Comparison of ENCODE assay signal across 3 cellular contexts in the genomic region with DNA sequence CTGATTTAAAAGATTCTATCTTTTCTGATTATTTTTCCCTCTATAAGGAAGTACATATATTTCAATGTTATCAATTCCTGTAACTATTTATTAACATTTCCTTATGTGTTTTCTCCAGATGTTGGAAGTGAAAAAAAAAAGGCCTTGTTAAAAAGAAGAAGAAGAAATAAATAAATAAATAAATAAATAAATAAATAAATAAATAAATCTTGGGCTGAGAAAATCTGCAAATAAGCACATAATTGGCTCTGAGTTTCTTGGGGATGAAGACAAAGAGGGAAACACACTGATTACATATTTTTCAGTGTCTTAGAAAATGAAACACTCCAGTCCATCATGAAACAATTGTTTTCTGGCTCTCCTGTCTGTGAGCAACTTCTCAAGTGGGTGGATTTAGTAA.
TF ChIP-seq lines count a peak whose summit lies in the region.

No MANE protein-coding gene starts in this region.

TF ChIP-seq in A549, 52 proteins besides CTCF, POLR2A, EP300 and RAD21 (continued from another document):
- no peak for TF ChIP-seq RFX5 (IDR thresholded peaks at IDR 0.05)

TF ChIP-seq in HEK293, 187 proteins besides CTCF, POLR2A, EP300 and RAD21 (continues in another document):
- TF ChIP-seq PRDM1 (tag by site-specific recombination; IDR thresholded peaks at IDR 0.05), result no peak
- peak; percentile 59; the same call in 1 of the 2 replicates for TF ChIP-seq ZNF266 (tag by site-specific recombination; IDR thresholded peaks at IDR 0.05; ENCODE audit: low read depth)
- TF ChIP-seq, protein P1, sequence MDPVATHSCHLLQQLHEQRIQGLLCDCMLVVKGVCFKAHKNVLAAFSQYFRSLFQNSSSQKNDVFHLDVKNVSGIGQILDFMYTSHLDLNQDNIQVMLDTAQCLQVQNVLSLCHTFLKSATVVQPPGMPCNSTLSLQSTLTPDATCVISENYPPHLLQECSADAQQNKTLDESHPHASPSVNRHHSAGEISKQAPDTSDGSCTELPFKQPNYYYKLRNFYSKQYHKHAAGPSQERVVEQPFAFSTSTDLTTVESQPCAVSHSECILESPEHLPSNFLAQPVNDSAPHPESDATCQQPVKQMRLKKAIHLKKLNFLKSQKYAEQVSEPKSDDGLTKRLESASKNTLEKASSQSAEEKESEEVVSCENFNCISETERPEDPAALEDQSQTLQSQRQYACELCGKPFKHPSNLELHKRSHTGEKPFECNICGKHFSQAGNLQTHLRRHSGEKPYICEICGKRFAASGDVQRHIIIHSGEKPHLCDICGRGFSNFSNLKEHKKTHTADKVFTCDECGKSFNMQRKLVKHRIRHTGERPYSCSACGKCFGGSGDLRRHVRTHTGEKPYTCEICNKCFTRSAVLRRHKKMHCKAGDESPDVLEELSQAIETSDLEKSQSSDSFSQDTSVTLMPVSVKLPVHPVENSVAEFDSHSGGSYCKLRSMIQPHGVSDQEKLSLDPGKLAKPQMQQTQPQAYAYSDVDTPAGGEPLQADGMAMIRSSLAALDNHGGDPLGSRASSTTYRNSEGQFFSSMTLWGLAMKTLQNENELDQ (tag by site-specific recombination; IDR thresholded peaks at IDR 0.05; ENCODE audit: low read depth), result no peak
- TF ChIP-seq ZNF555 (tag by site-specific recombination; conservative IDR thresholded peaks at IDR 0.05), result peak; percentile 78
- peak; percentile 8; the same call in 1 of the 2 replicates for TF ChIP-seq ZNF654 (tag by site-specific recombination; IDR thresholded peaks at IDR 0.05; ENCODE audit: low read depth)
- peak; percentile 67; the same call in 1 of the 2 replicates for TF ChIP-seq ZBTB8A (tag by site-specific recombination; IDR thresholded peaks at IDR 0.05)
- TF ChIP-seq HOXC10 (CRISPR knock-in tag; IDR thresholded peaks at IDR 0.05), result no peak
- no peak for TF ChIP-seq ZNF274 (IDR thresholded peaks at IDR 0.05; ENCODE audit: low read length)
- TF ChIP-seq ZNF274 (tag by site-specific recombination; IDR thresholded peaks at IDR 0.05; ENCODE audit: borderline replicate concordance), result no peak
- TF ChIP-seq ZNF132 (tag by site-specific recombination; IDR thresholded peaks at IDR 0.05; ENCODE audit: borderline replicate concordance), result no peak
- TF ChIP-seq WT1 (tag by site-specific recombination; IDR thresholded peaks at IDR 0.05), result no peak
- TF ChIP-seq, protein P2, sequence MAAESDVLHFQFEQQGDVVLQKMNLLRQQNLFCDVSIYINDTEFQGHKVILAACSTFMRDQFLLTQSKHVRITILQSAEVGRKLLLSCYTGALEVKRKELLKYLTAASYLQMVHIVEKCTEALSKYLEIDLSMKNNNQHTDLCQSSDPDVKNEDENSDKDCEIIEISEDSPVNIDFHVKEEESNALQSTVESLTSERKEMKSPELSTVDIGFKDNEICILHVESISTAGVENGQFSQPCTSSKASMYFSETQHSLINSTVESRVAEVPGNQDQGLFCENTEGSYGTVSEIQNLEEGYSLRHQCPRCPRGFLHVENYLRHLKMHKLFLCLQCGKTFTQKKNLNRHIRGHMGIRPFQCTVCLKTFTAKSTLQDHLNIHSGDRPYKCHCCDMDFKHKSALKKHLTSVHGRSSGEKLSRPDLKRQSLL (tag by site-specific recombination; IDR thresholded peaks at IDR 0.05), result no peak
- TF ChIP-seq, protein P3, sequence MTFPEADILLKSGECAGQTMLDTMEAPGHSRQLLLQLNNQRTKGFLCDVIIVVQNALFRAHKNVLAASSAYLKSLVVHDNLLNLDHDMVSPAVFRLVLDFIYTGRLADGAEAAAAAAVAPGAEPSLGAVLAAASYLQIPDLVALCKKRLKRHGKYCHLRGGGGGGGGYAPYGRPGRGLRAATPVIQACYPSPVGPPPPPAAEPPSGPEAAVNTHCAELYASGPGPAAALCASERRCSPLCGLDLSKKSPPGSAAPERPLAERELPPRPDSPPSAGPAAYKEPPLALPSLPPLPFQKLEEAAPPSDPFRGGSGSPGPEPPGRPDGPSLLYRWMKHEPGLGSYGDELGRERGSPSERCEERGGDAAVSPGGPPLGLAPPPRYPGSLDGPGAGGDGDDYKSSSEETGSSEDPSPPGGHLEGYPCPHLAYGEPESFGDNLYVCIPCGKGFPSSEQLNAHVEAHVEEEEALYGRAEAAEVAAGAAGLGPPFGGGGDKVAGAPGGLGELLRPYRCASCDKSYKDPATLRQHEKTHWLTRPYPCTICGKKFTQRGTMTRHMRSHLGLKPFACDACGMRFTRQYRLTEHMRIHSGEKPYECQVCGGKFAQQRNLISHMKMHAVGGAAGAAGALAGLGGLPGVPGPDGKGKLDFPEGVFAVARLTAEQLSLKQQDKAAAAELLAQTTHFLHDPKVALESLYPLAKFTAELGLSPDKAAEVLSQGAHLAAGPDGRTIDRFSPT (tag by site-specific recombination; IDR thresholded peaks at IDR 0.05), result no peak
- TF ChIP-seq ZNF560 (tag by site-specific recombination; IDR thresholded peaks at IDR 0.05; ENCODE audit: borderline replicate concordance), result peak; percentile 52; the same call in 1 of the 2 replicates
- no peak for TF ChIP-seq ZNF311 (tag by site-specific recombination; IDR thresholded peaks at IDR 0.05; ENCODE audit: borderline replicate concordance)
- TF ChIP-seq FEZF1 (tag by site-specific recombination; IDR thresholded peaks at IDR 0.05), result no peak
- TF ChIP-seq ZXDB (tag by site-specific recombination; IDR thresholded peaks at IDR 0.05), result peak; percentile 46; the same call in 1 of the 2 replicates
- peak; percentile 73 for TF ChIP-seq ZNF623 (tag by site-specific recombination; IDR thresholded peaks at IDR 0.05)
- TF ChIP-seq ZSCAN16 (tag by site-specific recombination; IDR thresholded peaks at IDR 0.05), result no peak
- TF ChIP-seq SP2 (tag by site-specific recombination; IDR thresholded peaks at IDR 0.05), result no peak
- peak; percentile 53 for TF ChIP-seq ZNF510 (tag by site-specific recombination; IDR thresholded peaks at IDR 0.05; ENCODE audit: insufficient replicate concordance)
- TF ChIP-seq ZNF214 (tag by site-specific recombination; IDR thresholded peaks at IDR 0.05; ENCODE audit: borderline replicate concordance), result no peak
- peak; percentile 54 for TF ChIP-seq ZNF629 (tag by site-specific recombination; IDR thresholded peaks at IDR 0.05)
- no peak for TF ChIP-seq MEIS1 (CRISPR knock-in tag; IDR thresholded peaks at IDR 0.05; ENCODE audit: borderline replicate concordance)
- TF ChIP-seq, protein P4, sequence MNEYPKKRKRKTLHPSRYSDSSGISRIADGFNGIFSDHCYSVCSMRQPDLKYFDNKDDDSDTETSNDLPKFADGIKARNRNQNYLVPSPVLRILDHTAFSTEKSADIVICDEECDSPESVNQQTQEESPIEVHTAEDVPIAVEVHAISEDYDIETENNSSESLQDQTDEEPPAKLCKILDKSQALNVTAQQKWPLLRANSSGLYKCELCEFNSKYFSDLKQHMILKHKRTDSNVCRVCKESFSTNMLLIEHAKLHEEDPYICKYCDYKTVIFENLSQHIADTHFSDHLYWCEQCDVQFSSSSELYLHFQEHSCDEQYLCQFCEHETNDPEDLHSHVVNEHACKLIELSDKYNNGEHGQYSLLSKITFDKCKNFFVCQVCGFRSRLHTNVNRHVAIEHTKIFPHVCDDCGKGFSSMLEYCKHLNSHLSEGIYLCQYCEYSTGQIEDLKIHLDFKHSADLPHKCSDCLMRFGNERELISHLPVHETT (tag by site-specific recombination; IDR thresholded peaks at IDR 0.05), result no peak
- TF ChIP-seq, protein P5, sequence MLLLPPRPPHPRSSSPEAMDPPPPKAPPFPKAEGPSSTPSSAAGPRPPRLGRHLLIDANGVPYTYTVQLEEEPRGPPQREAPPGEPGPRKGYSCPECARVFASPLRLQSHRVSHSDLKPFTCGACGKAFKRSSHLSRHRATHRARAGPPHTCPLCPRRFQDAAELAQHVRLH (tag by site-specific recombination; IDR thresholded peaks at IDR 0.05), result no peak

TF ChIP-seq in H1, 55 proteins besides CTCF, POLR2A, EP300 and RAD21 (continued from another document):
- TF ChIP-seq CBX5 (IDR thresholded peaks at IDR 0.05; ENCODE audit: low read depth, low read length) (no peak), ASH2L (IDR thresholded peaks at IDR 0.05; ENCODE audit: low read length) (no peak), CEBPB (IDR thresholded peaks at IDR 0.05; ENCODE audit: low read depth, low read length) (no peak), EZH2 (IDR thresholded peaks at IDR 0.05; ENCODE audit: low read depth, low read length, severe bottlenecking) (no peak), GABPA (IDR thresholded peaks at IDR 0.05; ENCODE audit: borderline replicate concordance, insufficient read depth, low read length) (no peak), ATF2 (IDR thresholded peaks at IDR 0.05; ENCODE audit: low read length) (no peak), JUND (IDR thresholded peaks at IDR 0.05; ENCODE audit: low read length) (no peak), SIN3A (conservative IDR thresholded peaks at IDR 0.05 in 1 of 2, IDR thresholded peaks at IDR 0.05 in 1 of 2; ENCODE audit: low read depth in 1 of 2, low read length in 2 of 2) (no peak), SP4 (IDR thresholded peaks at IDR 0.05; ENCODE audit: low read length) (no peak), ATF3 (IDR thresholded peaks at IDR 0.05; ENCODE audit: insufficient read depth, low read depth, low read length) (no peak)
TF ChIP-seq in H1: peak in this region for 0.
